ENCODE assay signal across 18 cellular contexts in genomic region chr7:1297476-1297972, GRCh38.
"Had no signal": no experiment of that assay in that cellular context is flagged by ENCODE, and none has a peak within 500 bp of the region (broad histone marks: within the 10 kb centered on the region; RNA-seq: fewer than 3 reads in every experiment).

No MANE protein-coding gene starts in this region.

- DNase-seq: activated CD4-positive, alpha-beta T cell treated with anti-CD3 and anti-CD28 coated beads for 48 hours; activated CD8-positive, alpha-beta T cell treated with anti-CD3 and anti-CD28 coated beads for 36 hours; activated effector memory CD4-positive, alpha-beta T cell treated with Interleukin-2 at 50 U/mL for 16 hours; activated naive CD4-positive, alpha-beta T cell treated with anti-CD3 and anti-CD28 coated beads, Interleukin-2, amount 50 U/mL, for 16 hours; activated T-cell treated with anti-CD3 and anti-CD28 coated beads, Interleukin-2, amount 50 U/mL, for 4 hours; colonic mucosa; islet precursor cell; left ventricle myocardium inferior; mesenchymal stem cell; stimulated activated CD4-positive, alpha-beta T cell treated with anti-CD3 and anti-CD28 coated beads, Interleukin-12 subunit alpha, Interleukin-12 subunit beta, amount 100 ng/mL, for 4 hours; stimulated activated CD4-positive, alpha-beta T cell treated with anti-CD3 and anti-CD28 coated beads, Interleukin-2, amount 100 ng/mL, for 24 hours; upper lobe of right lung had no signal

- H3K27ac Mint-ChIP-seq: activated CD8-positive, alpha-beta T cell treated with anti-CD3 and anti-CD28 coated beads for 36 hours; T-helper 1 cell treated with Interleukin-12 subunit alpha and Interleukin-12 subunit beta and Interleukin-4 antibody, amounts not matched to agents 30 μg/mL and 1 μg/mL, for 36 hours; WTC11 had no signal

- H3K27me3 ChIP-seq: cardiac muscle cell had no signal

- FAIRE-seq: endometrium, pancreas had no signal

- H3K4me3 ChIP-seq: cardiac muscle cell, colonic mucosa, left ventricle myocardium inferior, pancreas, thoracic aorta, upper lobe of right lung had no signal

- H3K4me3 Mint-ChIP-seq: activated CD8-positive, alpha-beta T cell treated with anti-CD3 and anti-CD28 coated beads for 36 hours; activated T-cell treated with anti-CD3 and anti-CD28 coated beads, Interleukin-2, amount 50 U/mL, for 4 hours; T-helper 1 cell treated with Interleukin-12 subunit alpha and Interleukin-12 subunit beta and Interleukin-4 antibody, amounts not matched to agents 30 μg/mL and 1 μg/mL, for 36 hours; WTC11 had no signal

- H3K4me1 ChIP-seq: colonic mucosa, left ventricle myocardium inferior, pancreas, upper lobe of right lung had no signal

- H3K4me1 Mint-ChIP-seq: WTC11 had no signal

- H3K27ac ChIP-seq: cardiac muscle cell, colonic mucosa, left ventricle myocardium inferior, pancreas, thoracic aorta, upper lobe of right lung had no signal

- H3K36me3 Mint-ChIP-seq: WTC11 had no signal

- H3K9me3 Mint-ChIP-seq: activated CD8-positive, alpha-beta T cell treated with anti-CD3 and anti-CD28 coated beads for 36 hours; activated T-cell treated with anti-CD3 and anti-CD28 coated beads, Interleukin-2, amount 50 U/mL, for 4 hours; T-helper 1 cell treated with Interleukin-12 subunit alpha and Interleukin-12 subunit beta and Interleukin-4 antibody, amounts not matched to agents 30 μg/mL and 1 μg/mL, for 36 hours; WTC11 had no signal

- H3K36me3 ChIP-seq: cardiac muscle cell, colonic mucosa, left ventricle myocardium inferior, pancreas, thoracic aorta, upper lobe of right lung had no signal

- H3K9me3 ChIP-seq: colonic mucosa, left ventricle myocardium inferior, pancreas, thoracic aorta, upper lobe of right lung had no signal

- ATAC-seq: activated CD8-positive, alpha-beta T cell treated with anti-CD3 and anti-CD28 coated beads for 36 hours; activated T-cell treated with anti-CD3 and anti-CD28 coated beads, Interleukin-2, amount 50 U/mL, for 4 hours; pancreas; upper lobe of right lung; WTC11 had no signal
